ENCODE assay signal across 23 cellular contexts in the genomic region with DNA sequence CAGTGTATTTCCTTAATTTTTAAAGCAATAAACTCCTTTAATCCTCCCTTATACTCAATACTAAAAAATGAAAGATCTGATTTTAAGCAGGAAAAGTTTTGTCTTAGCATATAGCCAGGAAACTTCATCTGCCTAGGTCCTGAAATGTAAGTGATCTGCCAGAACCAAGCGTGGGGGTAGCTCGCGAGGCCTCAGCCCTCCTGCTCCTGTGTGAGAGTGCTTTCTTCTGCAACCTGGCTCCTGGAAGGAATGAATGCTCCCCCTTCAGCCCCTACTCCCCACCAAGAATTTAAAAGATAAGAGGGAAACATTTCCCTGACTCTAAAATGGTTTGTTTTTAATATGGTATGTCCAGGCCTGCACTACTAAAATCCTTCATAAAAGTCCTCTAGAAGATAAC.
A peak's percentile ranks its signal among the peaks of the same experiment; 100 is the strongest.
DNase-seq lines count a peak whose midpoint lies in the region; ATAC-seq, FAIRE-seq and TF ChIP-seq lines count a peak whose summit lies in the region.
"Had no signal": no experiment of that assay in that cellular context is flagged by ENCODE, and none has a peak within 500 bp of the region (broad histone marks: within the 10 kb centered on the region; RNA-seq: fewer than 3 reads in every experiment).

No MANE protein-coding gene starts in this region.

- 83 to 91% methylated on average over 3 of the region's 3 CpGs for WGBS in upper lobe of left lung, 2 donors

- H3K36me3 ChIP-seq in cardiac muscle cell (no peaks in the 10 kb centered on the region), right atrium auricular region (peaks cover 16% of the 10 kb centered on the region), vagina (no peaks in the 10 kb centered on the region), upper lobe of left lung (no peaks in the 10 kb centered on the region)
- H3K36me3 ChIP-seq: ovary had no signal

- no peaks in the 10 kb centered on the region for H3K9me3 Mint-ChIP-seq in progenitor cell of endocrine pancreas (ENCODE audit: low read depth)
- H3K9me3 Mint-ChIP-seq: memory B cell had no signal

- FAIRE-seq in frontal cortex (lab: Jason Lieb, UNC): no peak
- FAIRE-seq: GM18507, GM19239 had no signal

- intact Hi-C loops in Right ventricle myocardium inferior (cut with DNase I): no loop called here
- intact Hi-C loops in vagina (cut with DNase I): no loop called here

- H3K4me3 ChIP-seq in cardiac muscle cell: no peak overlapping the region
- H3K4me3 ChIP-seq in right atrium auricular region: no peak overlapping the region
- no peak overlapping the region for H3K4me3 ChIP-seq in vagina
- no peak overlapping the region for H3K4me3 ChIP-seq in upper lobe of left lung
- H3K4me3 ChIP-seq: ovary had no signal

- H3K4me1 ChIP-seq in cardiac muscle cell (ENCODE audit: low read depth): peaks cover 43% of the 10 kb centered on the region
- peaks cover 0 to 80% of the 10 kb centered on the region in 2 donors for H3K4me1 ChIP-seq in right atrium auricular region
- peaks cover 90% of the 10 kb centered on the region for H3K4me1 ChIP-seq in vagina
- peaks cover 15 to 26% (median 22%) of the 10 kb centered on the region in 4 donors for H3K4me1 ChIP-seq in upper lobe of left lung

- H3K27ac ChIP-seq in cardiac muscle cell (peak overlapping the region; percentile 74), right atrium auricular region (peak overlapping the region; percentile 59 to 69), vagina (peak overlapping the region; percentile 74), upper lobe of left lung (peak overlapping the region in 2 of 4 donors; percentile 15 to 16), substantia nigra (ENCODE audit: low read depth, low read length, poor library complexity, severe bottlenecking) (no peak overlapping the region)
- H3K27ac ChIP-seq: 22Rv1, C4-2B, foreskin keratinocyte, ovary had no signal

- H3K4me1 Mint-ChIP-seq in progenitor cell of endocrine pancreas (ENCODE audit: low read depth): peaks cover 28% of the 10 kb centered on the region

- peaks cover 8% of the 10 kb centered on the region for H3K36me3 Mint-ChIP-seq in progenitor cell of endocrine pancreas (ENCODE audit: insufficient read depth)
- H3K36me3 Mint-ChIP-seq: memory B cell had no signal

- TF ChIP-seq POLR2A in vagina (IDR thresholded peaks at IDR 0.05): no peak
- TF ChIP-seq POLR2A in upper lobe of left lung (IDR thresholded peaks at IDR 0.05): no peak

- no peaks in the 10 kb centered on the region for H3K27me3 Mint-ChIP-seq in progenitor cell of endocrine pancreas

- H3K27ac Mint-ChIP-seq in progenitor cell of endocrine pancreas: peak overlapping the region; percentile 89
- H3K27ac Mint-ChIP-seq: activated CD4-positive, alpha-beta T cell treated with anti-CD3 and anti-CD28 coated beads for 36 hours; memory B cell had no signal

- H3K4me3 Mint-ChIP-seq in progenitor cell of endocrine pancreas (ENCODE audit: low read depth): no peak overlapping the region
- H3K4me3 Mint-ChIP-seq: activated CD4-positive, alpha-beta T cell treated with anti-CD3 and anti-CD28 coated beads for 36 hours; memory B cell had no signal

- H3K27me3 ChIP-seq in cardiac muscle cell (no peaks in the 10 kb centered on the region), right atrium auricular region (no peaks in the 10 kb centered on the region), vagina (no peaks in the 10 kb centered on the region), upper lobe of left lung (no peaks in the 10 kb centered on the region)
- H3K27me3 ChIP-seq: foreskin keratinocyte, ovary had no signal

- TF ChIP-seq CTCF in cardiac muscle cell (IDR thresholded peaks at IDR 0.05; ENCODE audit: low read depth, low read length): no peak
- TF ChIP-seq CTCF in right atrium auricular region (IDR thresholded peaks at IDR 0.05): no peak
- TF ChIP-seq CTCF in progenitor cell of endocrine pancreas (IDR thresholded peaks at IDR 0.05; ENCODE audit: unreplicated experiment): no peak
- TF ChIP-seq CTCF in vagina (IDR thresholded peaks at IDR 0.05): no peak
- no peak for TF ChIP-seq CTCF in upper lobe of left lung (IDR thresholded peaks at IDR 0.05)

- DNase-seq in cardiac muscle cell (ENCODE audit: low read depth in 1 of 2, low spot score in 1 of 2) (peak in 1 of 2 donors; percentile 57), Right ventricle myocardium inferior (ENCODE audit: missing footprints) (no peak), right atrium auricular region (ENCODE audit: low spot score) (no peak), progenitor cell of endocrine pancreas (ENCODE audit: low spot score, unreplicated experiment) (no peak), vagina (ENCODE audit: extremely low spot score in 2 of 2) (no peak), upper lobe of left lung (no peak), frontal cortex (ENCODE audit: low spot score in 2 of 2) (no peak), substantia nigra (lab: John Stamatoyannopoulos, UW) (no peak)
- DNase-seq: activated CD4-positive, alpha-beta T cell treated with anti-CD3 and anti-CD28 coated beads for 36 hours; activated CD8-positive, alpha-beta memory T cell treated with anti-CD3 and anti-CD28 coated beads, Interleukin-2, amount 50 U/mL, for 48 hours; activated naive CD4-positive, alpha-beta T cell; caudate nucleus; foreskin keratinocyte; NCI-H1092; NCI-H82; ovary; stimulated activated CD4-positive, alpha-beta T cell treated with anti-CD3 and anti-CD28 coated beads, Interleukin-15, amount 100 ng/mL, for 24 hours; T-helper 2 cell had no signal

- H3K9me3 ChIP-seq in cardiac muscle cell (ENCODE audit: low read depth) (no peaks in the 10 kb centered on the region), right atrium auricular region (no peaks in the 10 kb centered on the region), vagina (no peaks in the 10 kb centered on the region), upper lobe of left lung (no peaks in the 10 kb centered on the region)
- H3K9me3 ChIP-seq: ovary had no signal

- ATAC-seq in Right ventricle myocardium inferior (no peak), upper lobe of left lung (ENCODE audit: low FRiP score in 2 of 2) (no peak)
- ATAC-seq: activated CD4-positive, alpha-beta T cell treated with anti-CD3 and anti-CD28 coated beads for 36 hours; foreskin keratinocyte had no signal

- no peak for TF ChIP-seq EP300 in upper lobe of left lung (IDR thresholded peaks at IDR 0.05)
